In genomic region chr20:10448270-10449156, GRCh38 we compare ENCODE assay signal across 13 cellular contexts. TPM values are rescaled to one million over a fixed set of nuclear protein-coding genes. Genes with fewer than 3 reads are reported as not detected.
DNase-seq lines count a peak whose midpoint lies in the region; ATAC-seq and TF ChIP-seq lines count a peak whose summit lies in the region.
"Had no signal": no experiment of that assay in that cellular context is flagged by ENCODE, and none has a peak within 500 bp of the region (broad histone marks: within the 10 kb centered on the region; RNA-seq: fewer than 3 reads in every experiment).

No MANE protein-coding gene starts in this region.

- H3K27ac ChIP-seq in coronary artery, result no peak overlapping the region
- H3K27ac ChIP-seq in tibial nerve, result no peak overlapping the region
- H3K27ac ChIP-seq: testis had no signal

- TF ChIP-seq POLR2A in tibial nerve (IDR thresholded peaks at IDR 0.05), result no peak

- intact Hi-C loops in mucosa of descending colon (cut with DNase I, micrococcal nuclease), result no loop called here

- TF ChIP-seq EP300 in tibial nerve (IDR thresholded peaks at IDR 0.05), result no peak

- H3K4me1 ChIP-seq in HAP-1 (peaks cover 28% of the 10 kb centered on the region), mucosa of descending colon (ENCODE audit: low read depth) (no peaks in the 10 kb centered on the region), tibial nerve (peaks cover 0 to 6% (median 0%) of the 10 kb centered on the region in 4 donors)
- H3K4me1 ChIP-seq: testis had no signal

- peak; percentile 11 for TF ChIP-seq CTCF in fibroblast of the aortic adventitia (IDR thresholded peaks at IDR 0.05; ENCODE audit: insufficient read depth, low read length)
- no peak for TF ChIP-seq CTCF in mucosa of descending colon (IDR thresholded peaks at IDR 0.05)
- no peak for TF ChIP-seq CTCF in coronary artery (IDR thresholded peaks at IDR 0.05)
- TF ChIP-seq CTCF in tibial nerve (IDR thresholded peaks at IDR 0.05), result no peak

- no peaks in the 10 kb centered on the region for H3K9me3 ChIP-seq in HAP-1
- H3K9me3 ChIP-seq in mucosa of descending colon, result no peaks in the 10 kb centered on the region
- H3K9me3 ChIP-seq in tibial nerve, result no peaks in the 10 kb centered on the region
- H3K9me3 ChIP-seq: testis had no signal

- H3K36me3 ChIP-seq in HAP-1 (replicated peaks), result no peaks in the 10 kb centered on the region
- no peaks in the 10 kb centered on the region for H3K36me3 ChIP-seq in mucosa of descending colon (ENCODE audit: low read depth)
- no peaks in the 10 kb centered on the region for H3K36me3 ChIP-seq in tibial nerve

- ATAC-seq in mucosa of descending colon (no peak), HG02870 (IDR thresholded peaks at IDR 0.05; ENCODE audit: unreplicated experiment) (no peak)
- ATAC-seq: activated CD4-positive, CD25-positive, alpha-beta regulatory T cell treated with anti-CD3 and anti-CD28 coated beads, Interleukin-2, amount 50 U/mL, for 24 hours; Right ventricle myocardium inferior had no signal

- in situ Hi-C loops in Caki2 (cut with HindIII; ENCODE audit: low pct_unique_long_range_greater_than_20kb, low sequenced_read_pairs) (no loop called here), HAP-1 (cut with MboI; ENCODE audit: low sequenced_read_pairs) (no loop called here)

- H3K27me3 ChIP-seq in HAP-1 (ENCODE audit: low read depth), result no peaks in the 10 kb centered on the region
- no peaks in the 10 kb centered on the region for H3K27me3 ChIP-seq in tibial nerve
- H3K27me3 ChIP-seq: testis had no signal

- no peak overlapping the region for H3K4me3 ChIP-seq in HAP-1
- no peak overlapping the region for H3K4me3 ChIP-seq in fibroblast of the aortic adventitia (ENCODE audit: low read depth, low read length)
- no peak overlapping the region for H3K4me3 ChIP-seq in mucosa of descending colon
- no peak overlapping the region for H3K4me3 ChIP-seq in coronary artery
- H3K4me3 ChIP-seq in tibial nerve, result no peak overlapping the region
- H3K4me3 ChIP-seq: testis had no signal

- peak; percentile 26 for DNase-seq in Caki2 (ENCODE audit: low read depth)
- DNase-seq in HAP-1 (ENCODE audit: low spot score in 2 of 2), result peak; percentile 43 to 69
- peak; percentile 49 for DNase-seq in RPMI7951 (ENCODE audit: low read depth)
- DNase-seq in fibroblast of the aortic adventitia (ENCODE audit: low read depth), result peak; percentile 35
- DNase-seq in mucosa of descending colon, result no peak
- no peak for DNase-seq in coronary artery (ENCODE audit: low spot score)
- no peak for DNase-seq in tibial nerve (ENCODE audit: low spot score in 2 of 2)
- DNase-seq: activated effector memory CD4-positive, alpha-beta T cell treated with Interleukin-2 at 50 U/mL for 16 hours; foreskin melanocyte; testis had no signal

- WGBS in tibial nerve, 2 donors, result 94 to 95% methylated on average over 6 of the region's 6 CpGs

RNA-seq across cellular contexts. Expression of gene SLX4IP, which starts 13.4 kb away (rescaled TPM):
- total RNA-seq in Caki2 (2014; rRNA removed; shearing (Covaris generic); ENCODE audit: low replicate concordance), result 2.3 and 2.5 TPM in 2 replicates
- total RNA-seq in RPMI7951 (2014; rRNA removed; shearing (Covaris generic)), result 3.7 and 4.7 TPM in 2 replicates
- total RNA-seq in fibroblast of the aortic adventitia (ENCODE audit: low replicate concordance) (4.0 and 7.0 TPM in 2 replicates), mucosa of descending colon (1 to 10 TPM; 5.7 to 9.7 (median 7.7) TPM), tibial nerve (1 to 10 TPM; 3.3 to 5.7 (median 3.5) TPM)

RNA-seq across cellular contexts. Expression of gene MKKS, which starts 14.5 kb away (rescaled TPM):
- 7.2 and 8.3 TPM in 2 replicates for total RNA-seq in Caki2 (2014; rRNA removed; shearing (Covaris generic); ENCODE audit: low replicate concordance)
- 22.2 and 29.7 TPM in 2 replicates for total RNA-seq in RPMI7951 (2014; rRNA removed; shearing (Covaris generic))
- 2.9 and 16.8 TPM in 2 replicates for total RNA-seq in fibroblast of the aortic adventitia (ENCODE audit: low replicate concordance)
- total RNA-seq in mucosa of descending colon, result 10 to 100 TPM; 21.1 to 30.0 (median 28.2) TPM
- 10 to 100 TPM; 12.9 to 16.6 (median 16.0) TPM for total RNA-seq in tibial nerve

Comparison
In these comparisons a context has a peak if more than half of its experiments do, and no peak if none do; other contexts are left out.
1. DNase-seq: peak in Caki2 (single experiment), HAP-1 (2 of 2), RPMI7951 (single experiment) and fibroblast of the aortic adventitia (single experiment); none in mucosa of descending colon (0 of 3), coronary artery (single experiment) and tibial nerve (0 of 2).